In the genomic region with DNA sequence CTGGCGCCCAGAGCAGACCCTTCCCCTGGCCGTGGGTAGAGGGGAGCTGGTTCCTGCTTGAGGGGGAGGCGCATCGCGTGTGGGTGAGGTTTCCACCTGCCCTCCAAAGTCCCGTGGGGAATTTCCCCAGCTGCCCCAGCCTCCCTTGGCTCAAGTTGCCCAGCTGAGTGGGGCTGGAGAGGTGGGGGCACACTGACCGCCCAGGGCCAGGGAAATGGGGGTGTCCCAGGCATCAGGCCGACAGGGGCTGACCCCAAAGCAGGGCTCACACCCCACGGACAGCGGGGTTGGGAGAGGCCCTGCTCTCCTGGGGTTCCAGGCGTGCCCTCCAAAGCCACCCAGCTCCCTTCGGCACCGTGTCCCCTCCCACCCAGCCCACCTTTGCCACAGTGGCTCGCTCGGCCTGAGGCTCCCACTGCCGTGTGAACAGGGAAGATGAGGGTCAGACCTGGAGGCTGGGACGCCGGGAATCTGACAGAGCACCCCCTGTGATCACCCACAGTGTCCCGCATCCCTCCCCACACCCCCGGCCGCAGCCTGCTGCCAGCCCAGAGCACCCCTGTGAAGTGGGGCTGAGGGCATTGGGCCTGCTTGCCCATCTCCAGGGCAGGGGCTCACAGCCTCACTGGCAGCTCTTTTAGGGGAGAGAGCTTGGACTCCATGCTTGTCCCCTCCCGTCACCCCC, we compare ENCODE assay signal across 22 cellular contexts. TPM values are rescaled to one million over a fixed set of nuclear protein-coding genes. Genes with fewer than 3 reads are reported as not detected.
DNase-seq lines count a peak whose midpoint lies in the region; ATAC-seq and TF ChIP-seq lines count a peak whose summit lies in the region.
"Had no signal": no experiment of that assay in that cellular context is flagged by ENCODE, and none has a peak within 500 bp of the region (broad histone marks: within the 10 kb centered on the region; RNA-seq: fewer than 3 reads in every experiment).

No MANE protein-coding gene starts in this region.

- H3K36me3 ChIP-seq in HEK293 (ENCODE audit: control insufficient read depth in 2 of 2, insufficient read depth in 1 of 2, low read length in 2 of 2) (no peaks in the 10 kb centered on the region), left lung (no peaks in the 10 kb centered on the region), spleen (peaks cover 0 to 21% (median 5%) of the 10 kb centered on the region in 6 donors)
- H3K36me3 ChIP-seq: SJCRH30, WERI-Rb-1 had no signal

- no peaks in the 10 kb centered on the region for H3K9me3 ChIP-seq in HEK293 (ENCODE audit: control insufficient read depth, insufficient read depth, low read depth, low read length)
- no peaks in the 10 kb centered on the region for H3K9me3 ChIP-seq in left lung
- no peaks in the 10 kb centered on the region for H3K9me3 ChIP-seq in spleen
- H3K9me3 ChIP-seq: SJCRH30 had no signal

- H3K27ac ChIP-seq in HEK293 (ENCODE audit: extremely low read depth, low read depth, low read length) (no peak overlapping the region), coronary artery (peak overlapping the region in 1 of 2 donors; percentile 72), left lung (peak overlapping the region; percentile 85 to 87), spleen (peak overlapping the region; percentile 52 to 90 (median 84))
- H3K27ac ChIP-seq: SJCRH30, WERI-Rb-1 had no signal

- no peak overlapping the region for H3K4me3 ChIP-seq in HEK293 (ENCODE audit: low read depth, low read length)
- peak overlapping the region; percentile 76 for H3K4me3 ChIP-seq in coronary artery
- H3K4me3 ChIP-seq in left lung: peak overlapping the region in 1 of 2 donors; percentile 45
- H3K4me3 ChIP-seq in spleen: peak overlapping the region in 6 of 8 donors; percentile 54 to 84 (median 64)
- H3K4me3 ChIP-seq: SJCRH30, smooth muscle cell had no signal

- peaks cover 0 to 96% of the 10 kb centered on the region in 2 donors for H3K27me3 ChIP-seq in left lung
- H3K27me3 ChIP-seq in spleen (replicated peaks in 1 of 7): peaks cover 2 to 96% (median 71%) of the 10 kb centered on the region in 7 donors

- ATAC-seq in left lung (no peak), GM18861 (IDR thresholded peaks at IDR 0.05; ENCODE audit: unreplicated experiment) (no peak)
- ATAC-seq: CD8-positive, alpha-beta T cell; T-helper 17 cell had no signal

- intact Hi-C loops in left lung (cut with DNase I) (no loop called here), spleen (cut with DNase I; ENCODE audit: low total_unique reads) (no loop called here)

- TF ChIP-seq CTCF in HEK293 (tag by site-specific recombination; IDR thresholded peaks at IDR 0.05) (no peak), coronary artery (IDR thresholded peaks at IDR 0.05) (no peak), left lung (IDR thresholded peaks at IDR 0.05) (no peak), spleen (IDR thresholded peaks at IDR 0.05 in 8 of 11, conservative IDR thresholded peaks at IDR 0.05 in 3 of 11) (no peak), GM10266 (IDR thresholded peaks at IDR 0.05; ENCODE audit: control insufficient read depth, insufficient read depth, low read depth, missing control alignments) (no peak)

- no peak for TF ChIP-seq POLR2A in spleen (IDR thresholded peaks at IDR 0.05)

- CTCF ChIA-PET in HEK293 (lab: Yijun Ruan, JAX): interaction anchor here (0.6 to 1.5 kb wide), 3 partner anchors 14 to 30 kb away, joined by 3 read pairs; no protein-coding TSS in a partner anchor

- 27 to 53% (median 32%) methylated on average over 6 to 22 of the region's 22 CpGs for WGBS in spleen, 5 donors

- POLR2A ChIA-PET in HEK293 (lab: Yijun Ruan, JAX): interaction anchor here (1.2 kb wide), 1 partner anchor 66 kb away, joined by 3 read pairs; no protein-coding TSS in a partner anchor

- DNase-seq in coronary artery (ENCODE audit: low spot score) (no peak), left lung (no peak), spleen (no peak), GM10266 (ENCODE audit: extremely low spot score) (no peak), NCI-H146 treated with DMSO at 0.1 percent for 48 hours (lab: John Stamatoyannopoulos, UW; ENCODE audit: unreplicated experiment) (no peak), NK-92 (lab: John Stamatoyannopoulos, UW; ENCODE audit: unreplicated experiment) (no peak)
- DNase-seq: activated CD4-positive, alpha-beta T cell treated with anti-CD3 and anti-CD28 coated beads, Interleukin-2, amount 50 U/mL, for 48 hours; activated naive CD4-positive, alpha-beta T cell treated with anti-CD3 and anti-CD28 coated beads, Interleukin-2, amount 50 U/mL, for 16 hours; foreskin melanocyte; left colon; NCI-H1417 treated with DMSO at 0.1 percent for 48 hours; NCI-H2171; NCI-H748 treated with DMSO at 0.1 percent for 48 hours; SJCRH30; stimulated activated CD4-positive, alpha-beta T cell treated with anti-CD3 and anti-CD28 coated beads, Interleukin-4, amount 100 ng/mL, for 4 hours; T-helper 17 cell; WERI-Rb-1 had no signal

- H3K4me1 ChIP-seq in HEK293 (ENCODE audit: control insufficient read depth, insufficient read depth, low read length) (no peaks in the 10 kb centered on the region), left lung (peaks cover 0 to 42% of the 10 kb centered on the region in 2 donors), spleen (peaks cover 7 to 74% (median 43%) of the 10 kb centered on the region in 6 donors)

TF ChIP-seq in HEK293, 187 proteins besides CTCF, POLR2A, EP300 and RAD21:
- TF ChIP-seq ZNF792 (tag by site-specific recombination; IDR thresholded peaks at IDR 0.05): no peak
- TF ChIP-seq ZFHX2 (tag by site-specific recombination; conservative IDR thresholded peaks at IDR 0.05): peak; percentile 32; the same call in 1 of the 2 replicates

RNA-seq across cellular contexts. Expression of gene EGFL7, which starts 0.9 kb away (rescaled TPM):
- total RNA-seq in left lung (100 to 1,000 TPM; 105 to 165 TPM), spleen (100 to 1,000 TPM; 132 to 246 (median 179) TPM)
- 100 to 1,000 TPM; 169 to 522 (median 409) TPM for polyA plus RNA-seq in spleen
- total RNA-seq: CD8-positive, alpha-beta T cell had no signal

RNA-seq across cellular contexts. Expression of gene AGPAT2, which starts 25.5 kb away (rescaled TPM):
- total RNA-seq in left lung (100 to 1,000 TPM; 127 to 170 TPM), spleen (10 to 100 TPM; 26.9 to 47.7 (median 40.4) TPM)
- polyA plus RNA-seq in spleen: 10 to 100 TPM; 31.9 to 43.8 (median 35.1) TPM

RNA-seq across cellular contexts. Expression of gene DIPK1B, which starts 50.6 kb away (rescaled TPM):
- 10 to 100 TPM; 12.6 to 12.7 TPM for total RNA-seq in left lung
- total RNA-seq in spleen: 10 to 100 TPM in 5 of 7 donors, 1 to 10 TPM in 2; 5.2 to 26.5 (median 13.3) TPM
- 10 to 100 TPM in 2 of 3 donors, 1 to 10 TPM in 1; 8.2 to 16.8 (median 11.3) TPM for polyA plus RNA-seq in spleen
- total RNA-seq: myocyte had no signal
